1 cellular context compared by ENCODE assay signal in genomic region chr22:23125512-23126103, GRCh38.
TF ChIP-seq lines count a peak whose summit lies in the region.

No MANE protein-coding gene starts in this region.

TF ChIP-seq in K562, 482 proteins besides CTCF, POLR2A, EP300 and RAD21:
- TF ChIP-seq, protein P1, sequence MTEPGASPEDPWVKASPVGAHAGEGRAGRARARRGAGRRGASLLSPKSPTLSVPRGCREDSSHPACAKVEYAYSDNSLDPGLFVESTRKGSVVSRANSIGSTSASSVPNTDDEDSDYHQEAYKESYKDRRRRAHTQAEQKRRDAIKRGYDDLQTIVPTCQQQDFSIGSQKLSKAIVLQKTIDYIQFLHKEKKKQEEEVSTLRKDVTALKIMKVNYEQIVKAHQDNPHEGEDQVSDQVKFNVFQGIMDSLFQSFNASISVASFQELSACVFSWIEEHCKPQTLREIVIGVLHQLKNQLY (CRISPR knock-in tag; conservative IDR thresholded peaks at IDR 0.05), result peak in 1 of 2 experiments; percentile 80; a peak in 1 of 4 replicates
- TF ChIP-seq GTF2F1 (IDR thresholded peaks at IDR 0.05; ENCODE audit: low read depth, low read length), result peak; percentile 51; the same call in 1 of the 2 replicates
- TF ChIP-seq FOXK2 (conservative IDR thresholded peaks at IDR 0.05 in 1 of 2, IDR thresholded peaks at IDR 0.05 in 1 of 2; ENCODE audit: low read depth in 2 of 2), result no peak
